14 cellular contexts compared by ENCODE assay signal in genomic region chr9:35028341-35028740, GRCh38.
"Had no signal": no experiment of that assay in that cellular context is flagged by ENCODE, and none has a peak within 500 bp of the region (broad histone marks: within the 10 kb centered on the region; RNA-seq: fewer than 3 reads in every experiment).

No MANE protein-coding gene starts in this region.

- ATAC-seq: body of pancreas; effector memory CD8-positive, alpha-beta T cell; mucosa of descending colon had no signal

- H3K4me3 ChIP-seq: adrenal gland, body of pancreas, mucosa of descending colon, tibial nerve had no signal

- DNase-seq: activated CD4-positive, alpha-beta T cell treated with anti-CD3 and anti-CD28 coated beads for 48 hours; activated CD8-positive, alpha-beta memory T cell treated with anti-CD3 and anti-CD28 coated beads for 24 hours; activated naive CD4-positive, alpha-beta T cell treated with anti-CD3 and anti-CD28 coated beads, Interleukin-2, amount 10 ng/mL, durations not matched to agents 7 days and 5 days; adrenal gland; body of pancreas; effector memory CD8-positive, alpha-beta T cell; mucosa of descending colon; natural killer cell; posterior cingulate gyrus; right cardiac atrium; small intestine; T1000; WERI-Rb-1 had no signal

- H3K27ac Mint-ChIP-seq: activated naive CD4-positive, alpha-beta T cell treated with anti-CD3 and anti-CD28 coated beads, Interleukin-2, amount 10 ng/mL, durations not matched to agents 7 days and 5 days; natural killer cell had no signal

- H3K9me3 Mint-ChIP-seq: activated naive CD4-positive, alpha-beta T cell treated with anti-CD3 and anti-CD28 coated beads, Interleukin-2, amount 10 ng/mL, durations not matched to agents 7 days and 5 days; effector memory CD8-positive, alpha-beta T cell; natural killer cell had no signal

- H3K27me3 ChIP-seq: adrenal gland, body of pancreas, tibial nerve had no signal

- H3K4me3 Mint-ChIP-seq: activated naive CD4-positive, alpha-beta T cell treated with anti-CD3 and anti-CD28 coated beads, Interleukin-2, amount 10 ng/mL, durations not matched to agents 7 days and 5 days; effector memory CD8-positive, alpha-beta T cell; natural killer cell had no signal

- H3K27ac ChIP-seq: body of pancreas, tibial nerve, WERI-Rb-1 had no signal

- H3K4me1 ChIP-seq: body of pancreas had no signal

- H3K27me3 Mint-ChIP-seq: activated naive CD4-positive, alpha-beta T cell treated with anti-CD3 and anti-CD28 coated beads, Interleukin-2, amount 10 ng/mL, durations not matched to agents 7 days and 5 days; effector memory CD8-positive, alpha-beta T cell had no signal

- H3K36me3 Mint-ChIP-seq: natural killer cell had no signal

- H3K9me3 ChIP-seq: adrenal gland, body of pancreas, mucosa of descending colon, tibial nerve had no signal

- H3K36me3 ChIP-seq: WERI-Rb-1 had no signal
